Comparison of ENCODE assay signal across 9 cellular contexts in the genomic region with DNA sequence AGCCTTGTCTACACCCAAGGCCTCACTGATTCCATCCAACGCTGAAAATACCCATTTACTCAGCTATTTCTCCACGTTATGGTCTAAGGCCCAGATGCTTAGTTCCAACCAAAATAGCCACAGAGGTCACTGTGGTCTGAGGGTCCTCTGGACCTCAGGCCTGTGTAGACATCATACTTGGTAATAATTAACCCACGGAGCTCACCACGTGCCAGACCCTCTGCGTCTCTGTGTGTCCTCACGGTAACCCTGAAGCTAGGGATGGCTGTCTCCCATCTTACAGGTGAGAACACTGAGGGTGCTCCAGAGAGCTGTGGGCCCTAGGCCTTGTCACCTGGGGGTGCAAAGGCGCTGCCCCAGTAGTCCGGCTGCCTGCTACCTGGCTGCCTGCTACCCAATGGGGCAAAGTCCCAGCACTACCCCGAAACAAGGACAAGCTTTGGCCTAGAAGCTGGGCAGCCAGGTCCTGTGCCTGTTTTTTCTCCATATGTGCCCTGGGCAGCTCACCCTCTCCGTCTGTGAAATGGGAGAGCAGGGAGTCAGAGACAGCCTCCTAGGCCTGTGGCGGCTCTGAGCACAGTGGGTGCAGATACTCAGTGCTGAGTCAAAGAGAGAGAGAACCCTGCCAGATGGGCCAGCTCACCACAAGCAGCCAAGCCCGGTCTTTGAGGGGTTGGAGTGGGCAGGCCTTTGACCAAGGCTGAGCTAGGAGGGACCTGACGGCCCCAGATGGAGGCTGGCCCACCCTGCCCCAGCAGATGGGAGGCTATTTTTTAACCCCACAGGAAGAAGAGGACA. TPM values are rescaled to one million over a fixed set of nuclear protein-coding genes. Genes with fewer than 3 reads are reported as not detected.
DNase-seq lines count a peak whose midpoint lies in the region; ATAC-seq and TF ChIP-seq lines count a peak whose summit lies in the region.
"Had no signal": no experiment of that assay in that cellular context is flagged by ENCODE, and none has a peak within 500 bp of the region (broad histone marks: within the 10 kb centered on the region; RNA-seq: fewer than 3 reads in every experiment).

No MANE protein-coding gene starts in this region.

- no peaks in the 10 kb centered on the region for H3K36me3 Mint-ChIP-seq in immature natural killer cell

- no peak overlapping the region for H3K4me3 ChIP-seq in fibroblast of the aortic adventitia (ENCODE audit: low read depth, low read length)
- no peak overlapping the region for H3K4me3 ChIP-seq in psoas muscle
- H3K4me3 ChIP-seq in prostate gland: no peak overlapping the region

- ATAC-seq in GM19468 (IDR thresholded peaks at IDR 0.05; ENCODE audit: extremely low read depth, unreplicated experiment) (peak; percentile 46), HG03342 (IDR thresholded peaks at IDR 0.05; ENCODE audit: unreplicated experiment) (peak; percentile 72), psoas muscle (no peak)

- in situ Hi-C loops in GM13977 (cut with MboI; ENCODE audit: low pct_unique_long_range_greater_than_20kb, low sequenced_read_pairs, unreplicated experiment): no loop called here

- TF ChIP-seq CTCF in GM13977 (IDR thresholded peaks at IDR 0.05; ENCODE audit: extremely low read depth, insufficient read depth, missing control alignments) (no peak), fibroblast of the aortic adventitia (IDR thresholded peaks at IDR 0.05; ENCODE audit: insufficient read depth, low read length) (no peak), psoas muscle (IDR thresholded peaks at IDR 0.05) (no peak), prostate gland (IDR thresholded peaks at IDR 0.05) (no peak)

- H3K27me3 ChIP-seq in psoas muscle (ENCODE audit: insufficient read depth in 3 of 3, low read length in 2 of 3) (peaks cover 0 to 2% (median 0%) of the 10 kb centered on the region in 3 donors), prostate gland (replicated peaks; ENCODE audit: insufficient read depth) (no peaks in the 10 kb centered on the region)

- no peak for TF ChIP-seq POLR2A in prostate gland (IDR thresholded peaks at IDR 0.05)

- no peaks in the 10 kb centered on the region for H3K9me3 Mint-ChIP-seq in immature natural killer cell

- peaks cover 2 to 7% (median 5%) of the 10 kb centered on the region in 3 donors for H3K27me3 Mint-ChIP-seq in immature natural killer cell (ENCODE audit: low read depth in 3 of 3)

- H3K9me3 ChIP-seq in psoas muscle (no peaks in the 10 kb centered on the region), prostate gland (no peaks in the 10 kb centered on the region)

- no peaks in the 10 kb centered on the region for H3K36me3 ChIP-seq in psoas muscle (ENCODE audit: insufficient read depth in 1 of 2, low read depth in 1 of 2)
- no peaks in the 10 kb centered on the region for H3K36me3 ChIP-seq in prostate gland

- H3K4me3 Mint-ChIP-seq in immature natural killer cell: no peak overlapping the region

- no peak overlapping the region for H3K27ac Mint-ChIP-seq in immature natural killer cell

- intact Hi-C loops in psoas muscle (cut with DNase I): no loop called here
- intact Hi-C loops in prostate gland (cut with DNase I): no loop called here

- H3K27ac ChIP-seq in psoas muscle (no peak overlapping the region), prostate gland (no peak overlapping the region)
- H3K27ac ChIP-seq: HL-60 had no signal

- 85 to 89% (median 86%) methylated on average over 13 of the region's 13 CpGs for WGBS in psoas muscle, 3 donors
- 93% methylated on average over 13 of the region's 13 CpGs for WGBS in prostate gland

- DNase-seq in GM13977 (ENCODE audit: low spot score) (peak; percentile 89), fibroblast of the aortic adventitia (ENCODE audit: low read depth) (peak; percentile 18), psoas muscle (no peak), prostate gland (ENCODE audit: low spot score) (no peak), immature natural killer cell (no peak), iPS-NIHi7 (ENCODE audit: extremely low spot score) (no peak)

- H3K4me1 Mint-ChIP-seq in immature natural killer cell: peaks cover 4 to 9% of the 10 kb centered on the region in 2 donors

- no peaks in the 10 kb centered on the region for H3K4me1 ChIP-seq in psoas muscle
- no peaks in the 10 kb centered on the region for H3K4me1 ChIP-seq in prostate gland (replicated peaks)

RNA-seq across cellular contexts. Expression of gene RUNX3, which starts 17.0 kb away (rescaled TPM):
- total RNA-seq in fibroblast of the aortic adventitia (ENCODE audit: low replicate concordance) (not detected in 2 replicates), psoas muscle (under 1 TPM; 0.28 to 0.59 (median 0.58) TPM), prostate gland (1 to 10 TPM; 2.5 to 3.4 TPM)
- polyA plus RNA-seq in psoas muscle (under 1 TPM; 0.16 to 0.20 (median 0.18) TPM), immature natural killer cell (100 to 1,000 TPM in 1 of 3 donors, 10 to 100 TPM in 2; 83.7 to 132 (median 93.2) TPM)

Comparison
In these comparisons a context has a peak if more than half of its experiments do, and no peak if none do; other contexts are left out.
1. DNase-seq: peak in GM13977 (single experiment) and fibroblast of the aortic adventitia (single experiment); none in psoas muscle (0 of 2), prostate gland (single experiment), immature natural killer cell (0 of 3) and iPS-NIHi7 (single experiment).
2. ATAC-seq: peak in GM19468 (single experiment) and HG03342 (single experiment); none in psoas muscle (0 of 4).